18 cellular contexts compared by ENCODE assay signal in the genomic region with DNA sequence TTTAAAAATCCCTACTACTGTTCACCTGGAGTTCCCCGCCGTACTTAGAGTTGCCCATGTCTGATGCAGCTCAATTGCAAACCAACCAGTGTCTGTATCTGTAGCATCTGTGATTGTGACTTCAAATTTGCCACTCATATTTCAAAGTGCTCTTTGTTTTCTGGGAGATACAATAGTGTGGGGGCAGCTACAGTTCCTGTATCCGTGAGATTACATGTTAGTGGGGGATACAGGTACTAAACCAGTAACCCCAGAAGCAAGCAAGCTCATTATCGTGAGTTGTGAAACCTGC.
"Had no signal": no experiment of that assay in that cellular context is flagged by ENCODE, and none has a peak within 500 bp of the region (broad histone marks: within the 10 kb centered on the region; RNA-seq: fewer than 3 reads in every experiment).

No MANE protein-coding gene starts in this region.

- H3K27ac ChIP-seq: adrenal gland, esophagus squamous epithelium, thoracic aorta had no signal

- H3K27me3 ChIP-seq: adrenal gland, esophagus squamous epithelium had no signal

- H3K9me3 Mint-ChIP-seq: activated naive CD4-positive, alpha-beta T cell treated with anti-CD3 and anti-CD28 coated beads, Interleukin-2, amount 50 U/mL, for 72 hours; activated T-cell treated with anti-CD3 and anti-CD28 coated beads, Interleukin-2, amount 50 U/mL, for 72 hours; dendritic cell treated with granulocyte-macrophage colony-stimulating factor and Interleukin-4, amounts not matched to agents 40 ng/mL and 50 ng/mL, for 4 days; immature natural killer cell; stimulated activated naive B cell treated with anti-CD40 and anti-IgM and Interleukin-4, amounts not matched to agents 10 μg/mL and 1 μg/mL and 100 μg/mL, for 72 hours had no signal

- H3K4me1 Mint-ChIP-seq: immature natural killer cell; stimulated activated naive B cell treated with anti-CD40 and anti-IgM and Interleukin-4, amounts not matched to agents 10 μg/mL and 1 μg/mL and 100 μg/mL, for 72 hours; T-helper 17 cell had no signal

- H3K4me1 ChIP-seq: adrenal gland, esophagus squamous epithelium had no signal

- H3K4me3 Mint-ChIP-seq: activated T-cell treated with anti-CD3 and anti-CD28 coated beads, Interleukin-2, amount 50 U/mL, for 72 hours; dendritic cell treated with granulocyte-macrophage colony-stimulating factor and Interleukin-4, amounts not matched to agents 40 ng/mL and 50 ng/mL, for 4 days; immature natural killer cell; naive thymus-derived CD4-positive, alpha-beta T cell; stimulated activated naive B cell treated with anti-CD40 and anti-IgM and Interleukin-4, amounts not matched to agents 10 μg/mL and 1 μg/mL and 100 μg/mL, for 72 hours; T-helper 17 cell had no signal

- H3K4me3 ChIP-seq: adrenal gland, esophagus squamous epithelium, thoracic aorta had no signal

- H3K27ac Mint-ChIP-seq: activated naive CD4-positive, alpha-beta T cell treated with anti-CD3 and anti-CD28 coated beads, Interleukin-2, amount 50 U/mL, for 72 hours; activated T-cell treated with anti-CD3 and anti-CD28 coated beads, Interleukin-2, amount 50 U/mL, for 72 hours; dendritic cell treated with granulocyte-macrophage colony-stimulating factor and Interleukin-4, amounts not matched to agents 40 ng/mL and 50 ng/mL, for 4 days; immature natural killer cell; naive thymus-derived CD4-positive, alpha-beta T cell; stimulated activated naive B cell treated with anti-CD40 and anti-IgM and Interleukin-4, amounts not matched to agents 10 μg/mL and 1 μg/mL and 100 μg/mL, for 72 hours; T-helper 17 cell had no signal

- H3K27me3 Mint-ChIP-seq: dendritic cell treated with granulocyte-macrophage colony-stimulating factor and Interleukin-4, amounts not matched to agents 40 ng/mL and 50 ng/mL, for 4 days had no signal

- DNase-seq: activated CD4-positive, alpha-beta T cell treated with anti-CD3 and anti-CD28 coated beads, Interleukin-2, amount 50 U/mL, for 1 hour; activated CD4-positive, CD25-positive, alpha-beta regulatory T cell treated with anti-CD3 and anti-CD28 coated beads, Interleukin-2, amount 50 U/mL, for 72 hours; activated gamma-delta T cell treated with Interleukin-2 at 50 U/mL for 16 hours; cerebellar nuclear complex; effector CD8-positive, alpha-beta T cell; esophagus squamous epithelium; immature natural killer cell; left ventricle myocardium superior; mesenchymal stem cell; occipital lobe; stimulated activated naive B cell treated with anti-CD40 and anti-IgM and Interleukin-4, amounts not matched to agents 10 μg/mL and 1 μg/mL and 100 μg/mL, for 72 hours; T-helper 17 cell had no signal

- ATAC-seq: activated naive CD4-positive, alpha-beta T cell treated with anti-CD3 and anti-CD28 coated beads, Interleukin-2, amount 50 U/mL, for 72 hours; activated T-cell treated with anti-CD3 and anti-CD28 coated beads, Interleukin-2, amount 50 U/mL, for 72 hours; naive thymus-derived CD4-positive, alpha-beta T cell; T-helper 17 cell had no signal

- H3K36me3 Mint-ChIP-seq: activated naive CD4-positive, alpha-beta T cell treated with anti-CD3 and anti-CD28 coated beads, Interleukin-2, amount 50 U/mL, for 72 hours; immature natural killer cell; stimulated activated naive B cell treated with anti-CD40 and anti-IgM and Interleukin-4, amounts not matched to agents 10 μg/mL and 1 μg/mL and 100 μg/mL, for 72 hours had no signal

- H3K36me3 ChIP-seq: adrenal gland, esophagus squamous epithelium, thoracic aorta had no signal

- H3K9me3 ChIP-seq: adrenal gland, esophagus squamous epithelium, thoracic aorta had no signal
